Comparison of ENCODE assay signal across 38 cellular contexts in the genomic region with DNA sequence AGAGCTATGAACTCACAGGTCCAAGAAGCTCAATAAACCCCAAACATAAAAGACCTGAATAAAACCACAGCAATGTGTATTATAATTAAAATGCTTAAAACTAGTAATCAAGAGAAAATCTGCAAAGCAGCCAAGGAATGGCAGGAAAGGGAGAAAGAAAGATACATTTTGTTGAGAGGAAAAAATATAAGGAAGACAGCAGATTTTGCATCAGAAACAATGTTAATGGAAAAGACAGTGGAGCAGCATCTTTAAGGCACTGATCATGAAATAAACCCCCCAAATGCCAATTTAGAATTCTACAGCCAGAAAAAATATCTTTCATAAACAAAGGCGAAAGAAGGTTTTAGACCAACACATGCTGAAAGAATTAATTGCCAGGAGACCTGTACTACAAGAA. TPM values are rescaled to one million over a fixed set of nuclear protein-coding genes. Genes with fewer than 3 reads are reported as not detected.
DNase-seq lines count a peak whose midpoint lies in the region; ATAC-seq, FAIRE-seq and TF ChIP-seq lines count a peak whose summit lies in the region.
"Had no signal": no experiment of that assay in that cellular context is flagged by ENCODE, and none has a peak within 500 bp of the region (broad histone marks: within the 10 kb centered on the region; RNA-seq: fewer than 3 reads in every experiment).

No MANE protein-coding gene starts in this region.

- no peak overlapping the region for H3K9ac ChIP-seq in HepG2 (ENCODE audit: insufficient read depth, low read depth, low read length)
- H3K9ac ChIP-seq in K562 (ENCODE audit: insufficient read depth in 1 of 2, low read depth in 2 of 2, low read length in 2 of 2) = no peak overlapping the region
- H3K9ac ChIP-seq: BLaER1; BLaER1 treated with 17β-estradiol and CSF1 and Interleukin-3, amounts not matched to agents 10 nM and 100 nM had no signal

- in situ Hi-C loops in HepG2 (cut with HindIII; ENCODE audit: extremely low pct_ligation_motif_present, low pct_unique_long_range_greater_than_20kb) = loop anchor here (25.0 kb wide), 1 partner anchor 551 kb away; no protein-coding TSS in a partner anchor
- in situ Hi-C loops in K562 (cut with MboI) = loop anchor here (10.0 kb wide), 1 partner anchor 214 kb away; no protein-coding TSS in a partner anchor

- TF ChIP-seq RAD21 in HepG2 (CRISPR knock-in tag; IDR thresholded peaks at IDR 0.05) = no peak
- no peak for TF ChIP-seq RAD21 in K562 (CRISPR knock-in tag; conservative IDR thresholded peaks at IDR 0.05 in 1 of 2, IDR thresholded peaks at IDR 0.05 in 1 of 2)

- no peak for FAIRE-seq in HepG2 (lab: Jason Lieb, UNC)
- FAIRE-seq in K562 (lab: Jason Lieb, UNC) = no peak
- FAIRE-seq: A204.1, A549, D721Med had no signal

- peaks cover 19% of the 10 kb centered on the region for H3K27me3 Mint-ChIP-seq in activated T-cell treated with anti-CD3 and anti-CD28 coated beads, Interleukin-2, amount 50 U/mL, for 72 hours (ENCODE audit: low read depth)
- H3K27me3 Mint-ChIP-seq in WTC11 (ENCODE audit: low read depth) = no peaks in the 10 kb centered on the region; the same call in 1 of the 2 replicates
- H3K27me3 Mint-ChIP-seq in effector memory CD8-positive, alpha-beta T cell = peaks cover 31 to 51% of the 10 kb centered on the region in 2 donors

- TF ChIP-seq POLR2A in HepG2 (IDR thresholded peaks at IDR 0.05; ENCODE audit: insufficient read depth in 1 of 2, low read depth in 2 of 2, low read length in 2 of 2) = no peak
- no peak for TF ChIP-seq POLR2A in right lobe of liver (IDR thresholded peaks at IDR 0.05)
- no peak for TF ChIP-seq POLR2A in K562 (conservative IDR thresholded peaks at IDR 0.05)

- H3K36me3 Mint-ChIP-seq in activated T-cell treated with anti-CD3 and anti-CD28 coated beads, Interleukin-2, amount 50 U/mL, for 72 hours (ENCODE audit: insufficient read depth in 2 of 2) = peaks cover 9 to 10% of the 10 kb centered on the region in 2 donors
- H3K36me3 Mint-ChIP-seq in WTC11 = peaks cover 24% of the 10 kb centered on the region
- H3K36me3 Mint-ChIP-seq in effector memory CD8-positive, alpha-beta T cell (ENCODE audit: insufficient read depth) = peaks cover 3% of the 10 kb centered on the region
- H3K36me3 Mint-ChIP-seq: CD14-positive monocyte; CD4-positive, alpha-beta memory T cell; CD8-positive, alpha-beta T cell had no signal

- H3K9me3 Mint-ChIP-seq in activated T-cell treated with anti-CD3 and anti-CD28 coated beads, Interleukin-2, amount 50 U/mL, for 72 hours = peaks cover 8% of the 10 kb centered on the region in 2 donors
- peaks cover 51% of the 10 kb centered on the region for H3K9me3 Mint-ChIP-seq in WTC11
- H3K9me3 Mint-ChIP-seq in effector memory CD8-positive, alpha-beta T cell = peaks cover 0 to 14% of the 10 kb centered on the region in 2 donors

- TF ChIP-seq CTCF in HepG2 (CRISPR knock-in tag; IDR thresholded peaks at IDR 0.05) (no peak), right lobe of liver (IDR thresholded peaks at IDR 0.05) (no peak), WTC11 (IDR thresholded peaks at IDR 0.05) (no peak), K562 (IDR thresholded peaks at IDR 0.05 in 2 of 3, conservative IDR thresholded peaks at IDR 0.05 in 1 of 3; ENCODE audit: insufficient read depth in 2 of 3, low read depth in 1 of 3, low read length in 3 of 3) (no peak)

- H3K9me3 ChIP-seq in HepG2 (ENCODE audit: low read length) (no peaks in the 10 kb centered on the region), right lobe of liver (no peaks in the 10 kb centered on the region), K562 (replicated peaks; ENCODE audit: control insufficient read depth, insufficient read depth, low read depth, low read length) (no peaks in the 10 kb centered on the region; the same call in 1 of the 2 replicates)
- H3K9me3 ChIP-seq: BE2C had no signal

- H3K4me1 ChIP-seq in HepG2 (ENCODE audit: insufficient read depth, low read length) (no peaks in the 10 kb centered on the region), right lobe of liver (no peaks in the 10 kb centered on the region), K562 (replicated peaks in 1 of 2; ENCODE audit: control insufficient read depth in 2 of 2, insufficient read depth in 2 of 2, low read length in 2 of 2) (no peaks in the 10 kb centered on the region)
- H3K4me1 ChIP-seq: BE2C, Caco-2 had no signal

- WGBS in HepG2 (ENCODE audit: low lambda C conversion rate) = 0% methylated on average over 1 of the region's 1 CpG
- 71% methylated on average over 1 of the region's 1 CpG for WGBS in right lobe of liver (ENCODE audit: insufficient coverage, low coverage, low lambda C conversion rate, missing lambda C conversion rate)
- 0% methylated on average over 1 of the region's 1 CpG for WGBS in K562 (ENCODE audit: insufficient coverage, low coverage, missing lambda C conversion rate)

- no peak for ATAC-seq in activated T-cell treated with anti-CD3 and anti-CD28 coated beads, Interleukin-2, amount 50 U/mL, for 72 hours (replicated peaks in 1 of 2)
- no peak for ATAC-seq in HepG2
- ATAC-seq in right lobe of liver = no peak
- no peak for ATAC-seq in WTC11
- no peak for ATAC-seq in K562
- no peak for ATAC-seq in GM21529 (IDR thresholded peaks at IDR 0.05; ENCODE audit: unreplicated experiment)
- no peak for ATAC-seq in effector memory CD8-positive, alpha-beta T cell (replicated peaks)
- ATAC-seq: A549; CD8-positive, alpha-beta T cell had no signal

- TF ChIP-seq EP300 in HepG2 (IDR thresholded peaks at IDR 0.05; ENCODE audit: low read depth in 2 of 2, low read length in 2 of 2) = no peak
- no peak for TF ChIP-seq EP300 in HepG2 (CRISPR knock-in tag; IDR thresholded peaks at IDR 0.05; ENCODE audit: borderline replicate concordance)
- TF ChIP-seq EP300 in K562 (IDR thresholded peaks at IDR 0.05; ENCODE audit: low read length) = no peak

- H4K20me1 ChIP-seq in HepG2 (ENCODE audit: insufficient read depth, low read length) (no peaks in the 10 kb centered on the region), K562 (replicated peaks; ENCODE audit: control insufficient read depth, insufficient read depth, low read length) (no peaks in the 10 kb centered on the region)
- H4K20me1 ChIP-seq: BLaER1; BLaER1 treated with 17β-estradiol and CSF1 and Interleukin-3, amounts not matched to agents 10 nM and 100 nM had no signal

- POLR2A ChIA-PET in HepG2 (lab: Yijun Ruan, JAX) = no interaction called here
- POLR2A ChIA-PET in WTC11 (lab: Charles Lee) = no interaction called here
- POLR2A ChIA-PET in K562 (lab: Yijun Ruan, JAX) = no interaction called here

- no peak overlapping the region for H2AFZ ChIP-seq in HepG2 (ENCODE audit: low read length)
- no peak overlapping the region for H2AFZ ChIP-seq in K562 (ENCODE audit: low read depth, low read length)

- no peak overlapping the region for H3K27ac ChIP-seq in HepG2 (ENCODE audit: extremely low read length, insufficient read depth, low read length)
- no peak overlapping the region for H3K27ac ChIP-seq in right lobe of liver
- H3K27ac ChIP-seq in K562 (ENCODE audit: extremely low read depth, low read depth, low read length) = no peak overlapping the region
- H3K27ac ChIP-seq: 22Rv1; A549; BLaER1; BLaER1 treated with 17β-estradiol and CSF1 and Interleukin-3, amounts not matched to agents 10 nM and 100 nM; C4-2B had no signal

- H3K36me3 ChIP-seq in HepG2 (replicated peaks in 1 of 2; ENCODE audit: control insufficient read depth in 1 of 2, insufficient read depth in 2 of 2, low read length in 2 of 2) (no peaks in the 10 kb centered on the region), right lobe of liver (no peaks in the 10 kb centered on the region), K562 (ENCODE audit: control insufficient read depth, insufficient read depth, low read length) (no peaks in the 10 kb centered on the region)
- H3K36me3 ChIP-seq: BE2C; BLaER1; BLaER1 treated with 17β-estradiol and CSF1 and Interleukin-3, amounts not matched to agents 10 nM and 100 nM had no signal

- no peaks in the 10 kb centered on the region for H3K4me1 Mint-ChIP-seq in activated T-cell treated with anti-CD3 and anti-CD28 coated beads, Interleukin-2, amount 50 U/mL, for 72 hours (ENCODE audit: low read depth)
- H3K4me1 Mint-ChIP-seq in WTC11 = peaks cover under 1% of the 10 kb centered on the region
- H3K4me1 Mint-ChIP-seq in effector memory CD8-positive, alpha-beta T cell (ENCODE audit: low read depth in 2 of 2) = no peaks in the 10 kb centered on the region
- H3K4me1 Mint-ChIP-seq: CD8-positive, alpha-beta memory T cell had no signal

- DNase-seq in activated T-cell treated with anti-CD3 and anti-CD28 coated beads, Interleukin-2, amount 50 U/mL, for 72 hours = no peak
- DNase-seq in activated T-cell treated with anti-CD3 and anti-CD28 coated beads for 4 hours = no peak
- DNase-seq in HepG2 (ENCODE audit: low spot score) = no peak
- no peak for DNase-seq in right lobe of liver
- no peak for DNase-seq in WTC11 (ENCODE audit: low spot score)
- no peak for DNase-seq in K562 (ENCODE audit: extremely low read depth in 1 of 4, low spot score in 3 of 4)
- DNase-seq in effector memory CD8-positive, alpha-beta T cell = no peak
- DNase-seq: 8988T; ACHN; AML-193; BE2C; C1 segment of cervical spinal cord; Caco-2; Calu3; CD4-positive, alpha-beta memory T cell; CD4-positive, alpha-beta T cell; CD4-positive, CD25-positive, alpha-beta regulatory T cell; CD8-positive, alpha-beta memory T cell; CD8-positive, alpha-beta T cell; COR-L47; DMS 273 treated with DMSO at 0.1 percent for 48 hours; DMS153; DMS53; DMS79; DMS79 treated with DMSO at 0.1 percent for 48 hours; DND-41; EL had no signal

- BruUV-seq in HepG2 (replicated peaks; lab: Mats Ljungman, UMichigan) = no TSS peak
- BruUV-seq in K562 (replicated peaks; lab: Mats Ljungman, UMichigan) = no TSS peak

- intact Hi-C loops in HepG2 (cut with micrococcal nuclease; ENCODE audit: unreplicated experiment) = no loop called here
- intact Hi-C loops in right lobe of liver (cut with DNase I) = no loop called here
- intact Hi-C loops in K562 (cut with micrococcal nuclease) = loop anchor here (10.0 kb wide), 2 partner anchors 146 to 914 kb away; partner anchors contain the start of gene MMP17

- H3K27ac Mint-ChIP-seq in activated T-cell treated with anti-CD3 and anti-CD28 coated beads, Interleukin-2, amount 50 U/mL, for 72 hours = peak overlapping the region; percentile 61
- no peak overlapping the region for H3K27ac Mint-ChIP-seq in WTC11
- no peak overlapping the region for H3K27ac Mint-ChIP-seq in effector memory CD8-positive, alpha-beta T cell
- H3K27ac Mint-ChIP-seq: B cell; CD14-positive monocyte; CD4-positive, alpha-beta memory T cell; CD4-positive, alpha-beta T cell; CD4-positive, CD25-positive, alpha-beta regulatory T cell; CD8-positive, alpha-beta memory T cell; CD8-positive, alpha-beta T cell had no signal

- H3K79me2 ChIP-seq in HepG2 (ENCODE audit: insufficient read depth, low read length) (no peaks in the 10 kb centered on the region), K562 (ENCODE audit: control insufficient read depth, insufficient read depth, low read length) (no peaks in the 10 kb centered on the region)

- H3K4me2 ChIP-seq in HepG2 (ENCODE audit: low read depth, low read length) (no peak overlapping the region), K562 (ENCODE audit: insufficient read depth, low read length) (no peak overlapping the region)
- H3K4me2 ChIP-seq: A549; BLaER1; BLaER1 treated with 17β-estradiol and CSF1 and Interleukin-3, amounts not matched to agents 10 nM and 100 nM had no signal

- CTCF ChIA-PET in HepG2 (lab: Yijun Ruan, JAX; ENCODE audit: low intra/inter-chr PET ratio, low total read pairs) = no interaction called here
- CTCF ChIA-PET in WTC11 (lab: Charles Lee) = no interaction called here
- CTCF ChIA-PET in K562 (lab: Yijun Ruan, JAX; ENCODE audit: low intra/inter-chr PET ratio) = no interaction called here

- H3K4me3 Mint-ChIP-seq in activated T-cell treated with anti-CD3 and anti-CD28 coated beads, Interleukin-2, amount 50 U/mL, for 72 hours = no peak overlapping the region
- no peak overlapping the region for H3K4me3 Mint-ChIP-seq in WTC11
- H3K4me3 Mint-ChIP-seq in effector memory CD8-positive, alpha-beta T cell = no peak overlapping the region
- H3K4me3 Mint-ChIP-seq: B cell; CD14-positive monocyte; CD4-positive, alpha-beta memory T cell; CD4-positive, alpha-beta T cell; CD4-positive, CD25-positive, alpha-beta regulatory T cell; CD8-positive, alpha-beta memory T cell; CD8-positive, alpha-beta T cell had no signal

- no peaks in the 10 kb centered on the region for H3K9me1 ChIP-seq in K562 (ENCODE audit: control insufficient read depth, insufficient read depth, low read length)

- H3K4me3 ChIP-seq in HepG2 (replicated peaks in 1 of 3; ENCODE audit: insufficient read depth in 1 of 3, low read depth in 2 of 3, low read length in 3 of 3) (no peak overlapping the region), right lobe of liver (no peak overlapping the region), K562 (no peak overlapping the region)
- H3K4me3 ChIP-seq: A549; BLaER1; BLaER1 treated with 17β-estradiol and CSF1 and Interleukin-3, amounts not matched to agents 10 nM and 100 nM had no signal

- no peaks in the 10 kb centered on the region for H3K27me3 ChIP-seq in HepG2 (ENCODE audit: control insufficient read depth in 1 of 2, insufficient read depth in 2 of 2, low read length in 2 of 2)
- no peaks in the 10 kb centered on the region for H3K27me3 ChIP-seq in right lobe of liver
- peaks cover 0 to 9% of the 10 kb centered on the region in 2 experiments; a peak in 2 of 5 replicates for H3K27me3 ChIP-seq in K562 (ENCODE audit: control insufficient read depth in 2 of 2, insufficient read depth in 2 of 2, low read length in 2 of 2)
- H3K27me3 ChIP-seq: BLaER1; BLaER1 treated with 17β-estradiol and CSF1 and Interleukin-3, amounts not matched to agents 10 nM and 100 nM had no signal

RNA-seq across cellular contexts. Expression of gene RAN, which starts 39.3 kb away (rescaled TPM):
- 1,000 to 10,000 TPM; 1,100 to 1,397 TPM for total RNA-seq in activated T-cell treated with anti-CD3 and anti-CD28 coated beads, Interleukin-2, amount 50 U/mL, for 72 hours
- total RNA-seq in HepG2 (2016; rRNA removed; fragmentation: Illumina TruSeq; extraction: Trizol) (1,630 and 2,526 TPM in 2 replicates), right lobe of liver (100 to 1,000 TPM; 136 to 220 (median 147) TPM), WTC11 (2021) (1,744 to 1,783 TPM (median 1,745 TPM) in 3 replicates), K562 (2014; rRNA removed) (1,828 and 1,851 TPM in 2 replicates), K562 (2014; rRNA removed; fragmentation: Illumina TruSeq; extraction: Trizol) (1,816 and 1,953 TPM in 2 replicates), K562 (2015; rRNA removed; fragmentation: Illumina TruSeq; extraction: Trizol) (1,595 and 1,687 TPM in 2 replicates), K562 (2021) (1,900 and 2,011 TPM in 2 replicates)
- 453 and 456 TPM in 2 replicates for total RNA-seq in HepG2 (2016; cell fraction: cytosol; rRNA removed; fragmentation: Illumina TruSeq; extraction: Trizol; ENCODE audit: low read depth)
- total RNA-seq in HepG2 (2016; cell fraction: insoluble cytoplasmic fraction; rRNA removed; fragmentation: Illumina TruSeq; extraction: Trizol) = 1,637 and 2,557 TPM in 2 replicates
- 837 and 870 TPM in 2 replicates for total RNA-seq in HepG2 (2016; cell fraction: membrane; rRNA removed; fragmentation: Illumina TruSeq; extraction: Trizol)
- total RNA-seq in HepG2 (2016; cell fraction: nucleus; rRNA removed; fragmentation: Illumina TruSeq; extraction: Trizol) = 527 and 560 TPM in 2 replicates
- polyA plus RNA-seq in HepG2 (2011; rRNA removed) (996 and 1,335 TPM in 2 replicates), K562 (2011; rRNA removed) (2,715 and 3,820 TPM in 2 replicates), K562 (2014; fragmentation: Illumina TruSeq; extraction: Trizol) (2,154 and 2,300 TPM in 2 replicates), K562 (2014; fragmentation: Nextera tagmentation; extraction: Ambion mirVana) (1,000 to 10,000 TPM; 3,304 to 3,469 TPM), K562 (2014; rRNA removed) (2,326 and 2,761 TPM in 2 replicates)
- 979 and 1,087 TPM in 2 replicates for polyA plus RNA-seq in HepG2 (2011; cell fraction: cytosol; rRNA removed)
- 385 and 550 TPM in 2 replicates for polyA plus RNA-seq in HepG2 (2011; cell fraction: nucleus; rRNA removed)
- 1,088 and 1,104 TPM in 2 replicates for polyA plus RNA-seq in HepG2 (2012)
- polyA plus RNA-seq in HepG2 (2016; cell fraction: cytosol; fragmentation: Illumina TruSeq; extraction: Trizol; ENCODE audit: low read depth) = 580 and 585 TPM in 2 replicates
- 2,503 and 2,588 TPM in 2 replicates for polyA plus RNA-seq in HepG2 (2016; cell fraction: insoluble cytoplasmic fraction; fragmentation: Illumina TruSeq; extraction: Trizol; ENCODE audit: low read depth)
- polyA plus RNA-seq in HepG2 (2016; cell fraction: membrane; fragmentation: Illumina TruSeq; extraction: Trizol; ENCODE audit: low read depth) = 756 and 768 TPM in 2 replicates
- polyA plus RNA-seq in HepG2 (2016; cell fraction: nucleus; fragmentation: Illumina TruSeq; extraction: Trizol; ENCODE audit: insufficient read depth, low read depth) = 908 and 932 TPM in 2 replicates
- polyA minus RNA-seq in HepG2 (2011; rRNA and poly(A)+ RNA removed; ENCODE audit: low replicate concordance) = 405 and 954 TPM in 2 replicates
- polyA minus RNA-seq in HepG2 (2011; cell fraction: cytosol; rRNA and poly(A)+ RNA removed) = 424 and 441 TPM in 2 replicates
- 138 and 202 TPM in 2 replicates for polyA minus RNA-seq in HepG2 (2011; cell fraction: nucleus; rRNA and poly(A)+ RNA removed)
- total RNA-seq in K562 (2011; cell fraction: chromatin; rRNA removed; ENCODE audit: low replicate concordance) = 426 and 544 TPM in 2 replicates
- 304 and 396 TPM in 2 replicates for total RNA-seq in K562 (2011; cell fraction: nucleolus; rRNA removed)
- 538 and 566 TPM in 2 replicates for total RNA-seq in K562 (2011; cell fraction: nucleoplasm; rRNA removed)
- 1,510 and 2,406 TPM in 2 replicates for polyA plus RNA-seq in K562 (2011; cell fraction: cytosol; rRNA removed)
- polyA plus RNA-seq in K562 (2011; cell fraction: nucleus; rRNA removed) = 920 and 1,503 TPM in 2 replicates
- 1,349 and 2,558 TPM in 2 replicates for polyA plus RNA-seq in K562 (2012)
- polyA minus RNA-seq in K562 (2011; rRNA and poly(A)+ RNA removed) = 3,000 and 3,145 TPM in 2 replicates
- polyA minus RNA-seq in K562 (2011; cell fraction: cytosol; rRNA and poly(A)+ RNA removed) = 636 and 826 TPM in 2 replicates
- 110 and 239 TPM in 2 replicates for polyA minus RNA-seq in K562 (2011; cell fraction: nucleus; rRNA and poly(A)+ RNA removed)

RNA-seq across cellular contexts. Expression of gene ADGRD1, which starts 42.5 kb away (rescaled TPM):
- 1 to 10 TPM; 2.0 to 2.5 TPM for total RNA-seq in activated T-cell treated with anti-CD3 and anti-CD28 coated beads, Interleukin-2, amount 50 U/mL, for 72 hours
- total RNA-seq in HepG2 (2016; rRNA removed; fragmentation: Illumina TruSeq; extraction: Trizol) (0.34 and 0.46 TPM in 2 replicates), right lobe of liver (10 to 100 TPM in 4 of 6 experiments, 1 to 10 TPM in 2; 4.7 to 17.0 (median 10.9) TPM), WTC11 (2021) (0.77 to 0.87 TPM (median 0.80 TPM) in 3 replicates), K562 (2014; rRNA removed) (3.3 and 4.4 TPM in 2 replicates), K562 (2014; rRNA removed; fragmentation: Illumina TruSeq; extraction: Trizol) (4.4 and 4.7 TPM in 2 replicates), K562 (2015; rRNA removed; fragmentation: Illumina TruSeq; extraction: Trizol) (3.2 and 3.4 TPM in 2 replicates), K562 (2021) (11.7 and 12.8 TPM in 2 replicates)
- 0.26 and 0.30 TPM in 2 replicates for total RNA-seq in HepG2 (2016; cell fraction: cytosol; rRNA removed; fragmentation: Illumina TruSeq; extraction: Trizol; ENCODE audit: low read depth)
- 0.27 and 0.35 TPM in 2 replicates for total RNA-seq in HepG2 (2016; cell fraction: insoluble cytoplasmic fraction; rRNA removed; fragmentation: Illumina TruSeq; extraction: Trizol)
- total RNA-seq in HepG2 (2016; cell fraction: membrane; rRNA removed; fragmentation: Illumina TruSeq; extraction: Trizol) = 0.28 and 0.38 TPM in 2 replicates
- total RNA-seq in HepG2 (2016; cell fraction: nucleus; rRNA removed; fragmentation: Illumina TruSeq; extraction: Trizol) = 0.47 and 0.62 TPM in 2 replicates
- polyA plus RNA-seq in HepG2 (2011; rRNA removed) (12.4 and 25.0 TPM in 2 replicates), K562 (2011; rRNA removed) (2.3 and 13.2 TPM in 2 replicates), K562 (2014; fragmentation: Illumina TruSeq; extraction: Trizol) (3.8 TPM in 2 replicates), K562 (2014; fragmentation: Nextera tagmentation; extraction: Ambion mirVana) (1 to 10 TPM; 1.7 to 2.0 TPM), K562 (2014; rRNA removed) (2.9 and 4.6 TPM in 2 replicates)
- polyA plus RNA-seq in HepG2 (2011; cell fraction: cytosol; rRNA removed) = 6.9 and 10.2 TPM in 2 replicates
- polyA plus RNA-seq in HepG2 (2011; cell fraction: nucleus; rRNA removed) = 71.2 and 100 TPM in 2 replicates
- 32.9 and 44.4 TPM in 2 replicates for polyA plus RNA-seq in HepG2 (2012)
- polyA plus RNA-seq in HepG2 (2016; cell fraction: cytosol; fragmentation: Illumina TruSeq; extraction: Trizol; ENCODE audit: low read depth) = 0.14 TPM in 1 of 2 replicates, not detected in the other
- 0.26 and 0.38 TPM in 2 replicates for polyA plus RNA-seq in HepG2 (2016; cell fraction: insoluble cytoplasmic fraction; fragmentation: Illumina TruSeq; extraction: Trizol; ENCODE audit: low read depth)
- 0.05 TPM in 1 of 2 replicates, not detected in the other for polyA plus RNA-seq in HepG2 (2016; cell fraction: membrane; fragmentation: Illumina TruSeq; extraction: Trizol; ENCODE audit: low read depth)
- 0.79 and 1.0 TPM in 2 replicates for polyA plus RNA-seq in HepG2 (2016; cell fraction: nucleus; fragmentation: Illumina TruSeq; extraction: Trizol; ENCODE audit: insufficient read depth, low read depth)
- 2.3 and 27.8 TPM in 2 replicates for polyA minus RNA-seq in HepG2 (2011; rRNA and poly(A)+ RNA removed; ENCODE audit: low replicate concordance)
- 3.3 and 10.6 TPM in 2 replicates for polyA minus RNA-seq in HepG2 (2011; cell fraction: cytosol; rRNA and poly(A)+ RNA removed)
- polyA minus RNA-seq in HepG2 (2011; cell fraction: nucleus; rRNA and poly(A)+ RNA removed) = 26.3 and 39.8 TPM in 2 replicates
- total RNA-seq in K562 (2011; cell fraction: chromatin; rRNA removed; ENCODE audit: low replicate concordance) = 11.2 and 13.0 TPM in 2 replicates
- 8.5 and 12.1 TPM in 2 replicates for total RNA-seq in K562 (2011; cell fraction: nucleolus; rRNA removed)
- 8.5 and 11.0 TPM in 2 replicates for total RNA-seq in K562 (2011; cell fraction: nucleoplasm; rRNA removed)
- 2.6 and 6.7 TPM in 2 replicates for polyA plus RNA-seq in K562 (2011; cell fraction: cytosol; rRNA removed)
- 17.3 and 66.1 TPM in 2 replicates for polyA plus RNA-seq in K562 (2011; cell fraction: nucleus; rRNA removed)
- 6.1 and 17.1 TPM in 2 replicates for polyA plus RNA-seq in K562 (2012)
- polyA minus RNA-seq in K562 (2011; rRNA and poly(A)+ RNA removed) = 1.8 and 14.4 TPM in 2 replicates
- 1.7 and 12.6 TPM in 2 replicates for polyA minus RNA-seq in K562 (2011; cell fraction: cytosol; rRNA and poly(A)+ RNA removed)
- polyA minus RNA-seq in K562 (2011; cell fraction: nucleus; rRNA and poly(A)+ RNA removed) = 7.0 and 20.3 TPM in 2 replicates
- total RNA-seq: A673; Calu3; CD4-positive, alpha-beta memory T cell; CD4-positive, CD25-positive, alpha-beta regulatory T cell; CD8-positive, alpha-beta T cell had no signal
- polyA plus RNA-seq: CD4-positive, alpha-beta memory T cell; CD8-positive, alpha-beta memory T cell had no signal
